ENCODE assay signal across 8 cellular contexts in genomic region chr9:92669527-92669889, GRCh38. TPM values are rescaled to one million over a fixed set of nuclear protein-coding genes. Genes with fewer than 3 reads are reported as not detected.
A peak's percentile ranks its signal among the peaks of the same experiment; 100 is the strongest.
DNase-seq lines count a peak whose midpoint lies in the region; ATAC-seq and TF ChIP-seq lines count a peak whose summit lies in the region.

No MANE protein-coding gene starts in this region.

- peak overlapping the region; percentile 81 for H3K27ac Mint-ChIP-seq in activated T-helper 2 cell treated with anti-CD3 and anti-CD28 coated beads, Interferon-gamma antibody, Interleukin-2, Interleukin-4, amounts not matched to agents 10 μg/mL and 5 μg/mL and 100 μg/mL, durations not matched to agents 14 hours and 24 hours and 36 hours

- H3K9me3 Mint-ChIP-seq in activated T-helper 2 cell treated with anti-CD3 and anti-CD28 coated beads, Interferon-gamma antibody, Interleukin-2, Interleukin-4, amounts not matched to agents 10 μg/mL and 5 μg/mL and 100 μg/mL, durations not matched to agents 14 hours and 24 hours and 36 hours, result no peaks in the 10 kb centered on the region

- peaks cover 0 to 16% (median 6%) of the 10 kb centered on the region in 9 donors for H3K36me3 ChIP-seq in heart left ventricle

- peaks cover 31% of the 10 kb centered on the region for H3K36me3 Mint-ChIP-seq in activated T-helper 2 cell treated with anti-CD3 and anti-CD28 coated beads, Interferon-gamma antibody, Interleukin-2, Interleukin-4, amounts not matched to agents 10 μg/mL and 5 μg/mL and 100 μg/mL, durations not matched to agents 14 hours and 24 hours and 36 hours (ENCODE audit: low read depth)

- H3K27me3 ChIP-seq in heart left ventricle, result no peaks in the 10 kb centered on the region

- TF ChIP-seq EP300 in Ishikawa (IDR thresholded peaks at IDR 0.05; ENCODE audit: borderline replicate concordance), result no peak

- H3K27ac ChIP-seq in heart left ventricle, result peak overlapping the region; percentile 80 to 98 (median 93)

- peaks cover 27% of the 10 kb centered on the region for H3K4me1 Mint-ChIP-seq in activated T-helper 2 cell treated with anti-CD3 and anti-CD28 coated beads, Interferon-gamma antibody, Interleukin-2, Interleukin-4, amounts not matched to agents 10 μg/mL and 5 μg/mL and 100 μg/mL, durations not matched to agents 14 hours and 24 hours and 36 hours (ENCODE audit: low read depth)

- H3K27me3 Mint-ChIP-seq in activated T-helper 2 cell treated with anti-CD3 and anti-CD28 coated beads, Interferon-gamma antibody, Interleukin-2, Interleukin-4, amounts not matched to agents 10 μg/mL and 5 μg/mL and 100 μg/mL, durations not matched to agents 14 hours and 24 hours and 36 hours (ENCODE audit: low read depth), result no peaks in the 10 kb centered on the region

- intact Hi-C loops in activated T-helper 2 cell treated with anti-CD3 and anti-CD28 coated beads, Interferon-gamma antibody, Interleukin-2, Interleukin-4, amounts not matched to agents 10 μg/mL and 5 μg/mL and 100 μg/mL, durations not matched to agents 14 hours and 24 hours and 36 hours (cut with micrococcal nuclease), result loop anchor here (5.0 kb wide), 1 partner anchor 37 kb away; no protein-coding TSS in a partner anchor
- intact Hi-C loops in heart left ventricle (cut with DNase I), result loop anchor here in 2 of 10 donors (10.0 kb wide), 2 partner anchors 45 to 345 kb away; partner anchors contain the start of genes CENPP (in 1 of the 2) and NOL8 (in 1 of the 2)

- peak overlapping the region; percentile 93 for H3K4me3 Mint-ChIP-seq in activated T-helper 2 cell treated with anti-CD3 and anti-CD28 coated beads, Interferon-gamma antibody, Interleukin-2, Interleukin-4, amounts not matched to agents 10 μg/mL and 5 μg/mL and 100 μg/mL, durations not matched to agents 14 hours and 24 hours and 36 hours (ENCODE audit: low read depth)

- TF ChIP-seq POLR2A in heart left ventricle (IDR thresholded peaks at IDR 0.05), result no peak

- DNase-seq in activated CD4-positive, alpha-beta T cell treated with anti-CD3 and anti-CD28 coated beads for 1 hour, result peak; percentile 18
- DNase-seq in activated CD4-positive, alpha-beta T cell treated with anti-CD3 and anti-CD28 coated beads, Interleukin-2, amount 50 U/mL, for 1 hour, result no peak
- DNase-seq in activated T-helper 2 cell treated with anti-CD3 and anti-CD28 coated beads, Interferon-gamma antibody, Interleukin-2, Interleukin-4, amounts not matched to agents 10 μg/mL and 5 μg/mL and 100 μg/mL, durations not matched to agents 14 hours and 24 hours and 36 hours (ENCODE audit: low spot score), result peak; percentile 25
- DNase-seq in heart left ventricle (peak in 1 of 5 donors; percentile 30), retinal pigment epithelial cell (ENCODE audit: low read depth) (no peak), NCI-H1092 (lab: John Stamatoyannopoulos, UW) (no peak)

- H3K9me3 ChIP-seq in heart left ventricle, result no peaks in the 10 kb centered on the region

- ATAC-seq in heart left ventricle (peak in 3 of 4 donors; percentile 5 to 21 (median 7)), HG03520 (IDR thresholded peaks at IDR 0.05; ENCODE audit: unreplicated experiment) (no peak)

- TF ChIP-seq CTCF in heart left ventricle (IDR thresholded peaks at IDR 0.05) (no peak), retinal pigment epithelial cell (conservative IDR thresholded peaks at IDR 0.05; ENCODE audit: low read depth, low read length) (no peak)

- no peak for TF ChIP-seq RAD21 in Ishikawa (IDR thresholded peaks at IDR 0.05; ENCODE audit: low read depth)

- H3K4me3 ChIP-seq in heart left ventricle (peak overlapping the region; percentile 48 to 98 (median 88)), retinal pigment epithelial cell (ENCODE audit: low read length) (peak overlapping the region; percentile 93)

- peaks cover 0 to 54% (median 31%) of the 10 kb centered on the region in 12 donors for H3K4me1 ChIP-seq in heart left ventricle

- WGBS in heart left ventricle, 4 donors, result 1% methylated on average over 18 to 29 of the region's 29 CpGs

TF ChIP-seq in Ishikawa, 13 proteins besides CTCF, POLR2A, EP300 and RAD21:
- TF ChIP-seq YY1 (IDR thresholded peaks at IDR 0.05; ENCODE audit: low read depth) (peak; percentile 39; the same call in 1 of the 2 replicates), ZBTB7A (IDR thresholded peaks at IDR 0.05; ENCODE audit: low read depth) (no peak)
TF ChIP-seq in Ishikawa: peak in this region for 1.

RNA-seq across cellular contexts. Expression of gene IPPK, which starts 0.4 kb away (rescaled TPM):
- total RNA-seq in activated T-helper 2 cell treated with anti-CD3 and anti-CD28 coated beads, Interferon-gamma antibody, Interleukin-2, Interleukin-4, amounts not matched to agents 10 μg/mL and 5 μg/mL and 100 μg/mL, durations not matched to agents 14 hours and 24 hours and 36 hours, result 11.5 and 14.8 TPM in 2 replicates
- total RNA-seq in heart left ventricle, result 10 to 100 TPM in 2 of 9 donors, 1 to 10 TPM in 7; 5.8 to 10.1 (median 8.6) TPM
- 10 to 100 TPM in 1 of 2 donors, 1 to 10 TPM in 1; 4.2 to 11.0 TPM for polyA plus RNA-seq in heart left ventricle

Comparison
In these comparisons a context has a peak if more than half of its experiments do, and no peak if none do; other contexts are left out.
1. DNase-seq: peak in activated CD4-positive, alpha-beta T cell treated with anti-CD3 and anti-CD28 coated beads for 1 hour (single experiment) and activated T-helper 2 cell treated with anti-CD3 and anti-CD28 coated beads, Interferon-gamma antibody, Interleukin-2, Interleukin-4, amounts not matched to agents 10 μg/mL and 5 μg/mL and 100 μg/mL, durations not matched to agents 14 hours and 24 hours and 36 hours (single experiment); none in activated CD4-positive, alpha-beta T cell treated with anti-CD3 and anti-CD28 coated beads, Interleukin-2, amount 50 U/mL, for 1 hour (single experiment), retinal pigment epithelial cell (single experiment) and NCI-H1092 (single experiment).